In the genomic region with DNA sequence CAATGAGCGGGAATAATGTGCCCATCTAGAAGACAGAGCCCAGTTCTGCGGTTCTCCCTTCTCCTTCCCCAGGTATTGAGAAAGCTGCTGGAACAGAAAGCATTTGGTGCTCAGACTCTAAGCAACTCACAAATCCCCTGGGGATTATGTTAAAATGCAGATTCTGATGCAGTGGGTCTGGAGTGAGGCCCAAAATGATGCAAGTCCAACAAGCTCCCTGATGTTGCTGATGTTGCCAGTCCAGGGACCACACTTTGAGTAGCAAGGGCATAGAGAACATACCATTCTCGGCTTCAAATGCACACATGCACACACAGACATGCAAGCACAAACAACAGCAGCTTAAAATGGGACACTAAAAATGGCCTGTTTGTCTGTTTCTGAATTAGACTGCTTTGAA, we compare ENCODE assay signal across 1 cellular context.
TF ChIP-seq lines count a peak whose summit lies in the region.

No MANE protein-coding gene starts in this region.

TF ChIP-seq in endothelial cell of umbilical vein, 7 proteins besides CTCF, POLR2A, EP300 and RAD21:
- TF ChIP-seq, protein P1, sequence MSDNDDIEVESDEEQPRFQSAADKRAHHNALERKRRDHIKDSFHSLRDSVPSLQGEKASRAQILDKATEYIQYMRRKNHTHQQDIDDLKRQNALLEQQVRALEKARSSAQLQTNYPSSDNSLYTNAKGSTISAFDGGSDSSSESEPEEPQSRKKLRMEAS (IDR thresholded peaks at IDR 0.05; ENCODE audit: insufficient read depth, insufficient read length) = no peak
- TF ChIP-seq GATA2 (IDR thresholded peaks at IDR 0.05; ENCODE audit: insufficient read depth, insufficient read length, low read depth, low read length) (no peak), EZH2 (IDR thresholded peaks at IDR 0.05; ENCODE audit: borderline replicate concordance, low read depth, low read length, severe bottlenecking) (no peak), POLR2AphosphoS5 (IDR thresholded peaks at IDR 0.05; ENCODE audit: insufficient read depth, low read depth, low read length) (no peak), JUN (IDR thresholded peaks at IDR 0.05; ENCODE audit: borderline replicate concordance, insufficient read depth, insufficient read length, low read depth) (no peak), MYC (IDR thresholded peaks at IDR 0.05; ENCODE audit: low read depth, low read length) (no peak), FOS (IDR thresholded peaks at IDR 0.05; ENCODE audit: borderline replicate concordance, insufficient read depth, low read length) (no peak)
